Comparison of ENCODE assay signal across 2 cellular contexts in genomic region chr22:21025266-21025665, GRCh38.
TF ChIP-seq lines count a peak whose summit lies in the region.

No MANE protein-coding gene starts in this region.

TF ChIP-seq in GM12878, 131 proteins besides CTCF, POLR2A, EP300 and RAD21:
- TF ChIP-seq USF1 (IDR thresholded peaks at IDR 0.05; ENCODE audit: borderline replicate concordance, extremely low read length, insufficient read depth, low read depth, low read length) (peak; percentile 75), TARDBP (IDR thresholded peaks at IDR 0.05; ENCODE audit: borderline replicate concordance) (no peak), RUNX3 (IDR thresholded peaks at IDR 0.05; ENCODE audit: low read length) (0 out of 2 replicates have a peak, but pooled peaks have one; percentile 29)

TF ChIP-seq in SK-N-SH treated with all-trans-retinoic acid at 6 μM for 48 hours, 23 proteins besides CTCF, POLR2A, EP300 and RAD21:
- TF ChIP-seq ZNF8 (CRISPR knock-in tag; IDR thresholded peaks at IDR 0.05): no peak
- no peak for TF ChIP-seq PPARA (CRISPR knock-in tag; IDR thresholded peaks at IDR 0.05; ENCODE audit: borderline replicate concordance)
- TF ChIP-seq ISL1 (CRISPR knock-in tag; IDR thresholded peaks at IDR 0.05): no peak
- no peak for TF ChIP-seq CREB5 (CRISPR knock-in tag; IDR thresholded peaks at IDR 0.05; ENCODE audit: low read depth)
- TF ChIP-seq ZNF70 (CRISPR knock-in tag; IDR thresholded peaks at IDR 0.05): no peak
- no peak for TF ChIP-seq GLIS3 (CRISPR knock-in tag; IDR thresholded peaks at IDR 0.05)
- TF ChIP-seq SNAI2 (CRISPR knock-in tag; IDR thresholded peaks at IDR 0.05): no peak
- no peak for TF ChIP-seq RARB (CRISPR knock-in tag; IDR thresholded peaks at IDR 0.05)
- TF ChIP-seq, protein P1, sequence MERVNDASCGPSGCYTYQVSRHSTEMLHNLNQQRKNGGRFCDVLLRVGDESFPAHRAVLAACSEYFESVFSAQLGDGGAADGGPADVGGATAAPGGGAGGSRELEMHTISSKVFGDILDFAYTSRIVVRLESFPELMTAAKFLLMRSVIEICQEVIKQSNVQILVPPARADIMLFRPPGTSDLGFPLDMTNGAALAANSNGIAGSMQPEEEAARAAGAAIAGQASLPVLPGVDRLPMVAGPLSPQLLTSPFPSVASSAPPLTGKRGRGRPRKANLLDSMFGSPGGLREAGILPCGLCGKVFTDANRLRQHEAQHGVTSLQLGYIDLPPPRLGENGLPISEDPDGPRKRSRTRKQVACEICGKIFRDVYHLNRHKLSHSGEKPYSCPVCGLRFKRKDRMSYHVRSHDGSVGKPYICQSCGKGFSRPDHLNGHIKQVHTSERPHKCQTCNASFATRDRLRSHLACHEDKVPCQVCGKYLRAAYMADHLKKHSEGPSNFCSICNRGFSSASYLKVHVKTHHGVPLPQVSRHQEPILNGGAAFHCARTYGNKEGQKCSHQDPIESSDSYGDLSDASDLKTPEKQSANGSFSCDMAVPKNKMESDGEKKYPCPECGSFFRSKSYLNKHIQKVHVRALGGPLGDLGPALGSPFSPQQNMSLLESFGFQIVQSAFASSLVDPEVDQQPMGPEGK (CRISPR knock-in tag; IDR thresholded peaks at IDR 0.05; ENCODE audit: borderline replicate concordance): no peak
- TF ChIP-seq ZC3H10 (CRISPR knock-in tag; IDR thresholded peaks at IDR 0.05): no peak
- TF ChIP-seq OSR1 (CRISPR knock-in tag; IDR thresholded peaks at IDR 0.05): no peak
- no peak for TF ChIP-seq TOX (CRISPR knock-in tag; IDR thresholded peaks at IDR 0.05; ENCODE audit: borderline replicate concordance)
- no peak for TF ChIP-seq ZFP3 (CRISPR knock-in tag; IDR thresholded peaks at IDR 0.05)
